In the genomic region with DNA sequence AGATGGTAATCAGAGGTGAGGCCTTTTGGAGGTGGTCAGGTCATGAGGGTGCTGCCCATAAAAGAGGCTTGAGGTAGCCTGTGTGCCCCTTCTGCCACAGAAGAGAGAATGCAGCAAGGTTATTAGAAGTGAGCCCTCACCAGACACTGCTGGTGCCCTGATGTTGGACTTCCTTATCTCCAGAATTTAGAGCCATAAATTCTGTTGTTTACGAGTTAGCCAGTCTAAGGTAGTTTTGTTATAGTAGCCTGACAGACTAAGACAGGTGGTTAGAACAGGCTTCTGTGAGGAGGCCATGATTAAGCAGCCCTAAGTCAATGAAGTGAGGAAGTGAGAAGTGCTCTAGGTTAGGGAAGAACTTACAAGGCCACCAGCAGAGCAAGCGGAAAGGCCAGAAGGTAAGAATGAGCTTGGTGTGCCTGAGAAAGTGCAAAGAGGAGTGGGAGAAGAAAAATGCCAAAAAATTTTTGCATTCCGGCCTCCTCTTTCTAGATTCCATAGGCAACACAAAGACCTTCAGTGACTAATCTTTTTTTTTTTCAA, we compare ENCODE assay signal across 24 cellular contexts.
"Had no signal": no experiment of that assay in that cellular context is flagged by ENCODE, and none has a peak within 500 bp of the region (broad histone marks: within the 10 kb centered on the region; RNA-seq: fewer than 3 reads in every experiment).

No MANE protein-coding gene starts in this region.

- ATAC-seq: activated CD8-positive, alpha-beta T cell treated with anti-CD3 and anti-CD28 coated beads for 36 hours; activated naive CD8-positive, alpha-beta T cell treated with anti-CD3 and anti-CD28 coated beads, Interleukin-2, amount 50 U/mL, for 24 hours; activated T-cell treated with anti-CD3 and anti-CD28 coated beads, Interleukin-2, amount 50 U/mL, for 4 hours; esophagus mucosa; foreskin keratinocyte; left ventricle myocardium superior; naive thymus-derived CD4-positive, alpha-beta T cell; pancreas; psoas muscle; T-helper 17 cell; WTC11 had no signal

- H3K27ac ChIP-seq: breast epithelium, foreskin keratinocyte, pancreas, psoas muscle, sigmoid colon, stomach, thyroid gland had no signal

- H3K9me3 ChIP-seq: breast epithelium, pancreas, thyroid gland had no signal

- H3K27me3 ChIP-seq: breast epithelium, pancreas, sigmoid colon, stomach, thyroid gland had no signal

- H3K4me3 ChIP-seq: breast epithelium, pancreas, psoas muscle, sigmoid colon, stomach, thyroid gland had no signal

- FAIRE-seq: islet of Langerhans, pancreas had no signal

- H3K36me3 ChIP-seq: breast epithelium, pancreas, sigmoid colon, stomach, thyroid gland had no signal

- H3K4me1 ChIP-seq: breast epithelium, foreskin keratinocyte, pancreas, psoas muscle, sigmoid colon, stomach, thyroid gland had no signal

- DNase-seq: activated CD4-positive, alpha-beta T cell treated with anti-CD3 and anti-CD28 coated beads for 1 hour; activated CD4-positive, alpha-beta T cell treated with anti-CD3 and anti-CD28 coated beads, Interleukin-2, amount 50 U/mL, for 1 hour; activated CD8-positive, alpha-beta T cell treated with anti-CD3 and anti-CD28 coated beads for 36 hours; activated naive CD8-positive, alpha-beta T cell treated with anti-CD3 and anti-CD28 coated beads, Interleukin-2, amount 50 U/mL, for 24 hours; activated T-cell treated with anti-CD3 and anti-CD28 coated beads, Interleukin-2, amount 50 U/mL, for 4 hours; amygdala; central memory CD4-positive, alpha-beta T cell; endodermal cell; foreskin keratinocyte; left ventricle myocardium superior; naive thymus-derived CD4-positive, alpha-beta T cell; pancreas; psoas muscle; sigmoid colon; stimulated activated CD4-positive, alpha-beta T cell treated with anti-CD3 and anti-CD28 coated beads, Interleukin-15, amount 100 ng/mL, for 24 hours; stimulated activated CD4-positive, alpha-beta T cell treated with anti-CD3 and anti-CD28 coated beads, Interleukin-2, amount 100 ng/mL, for 24 hours; stimulated activated naive B cell treated with anti-CD40 and anti-IgM and Interleukin-4, amounts not matched to agents 10 μg/mL and 1 μg/mL and 100 μg/mL, for 72 hours; stomach; T-helper 17 cell; thyroid gland had no signal
